In genomic region chr22:20523118-20523983, GRCh38 we compare ENCODE assay signal across 9 cellular contexts. TPM values are rescaled to one million over a fixed set of nuclear protein-coding genes. Genes with fewer than 3 reads are reported as not detected.
DNase-seq lines count a peak whose midpoint lies in the region; ATAC-seq, FAIRE-seq and TF ChIP-seq lines count a peak whose summit lies in the region.
"Had no signal": no experiment of that assay in that cellular context is flagged by ENCODE, and none has a peak within 500 bp of the region (broad histone marks: within the 10 kb centered on the region; RNA-seq: fewer than 3 reads in every experiment).

No MANE protein-coding gene starts in this region.

- peak overlapping the region; percentile 46 for H3K9ac ChIP-seq in GM12878 (ENCODE audit: control insufficient read depth, insufficient read depth, low read length)

- H3K4me3 ChIP-seq in CD8-positive, alpha-beta T cell (ENCODE audit: low read depth, low read length) = no peak overlapping the region
- H3K4me3 ChIP-seq in GM12878 = no peak overlapping the region; the same call in 1 of the 2 replicates

- SMC1A ChIA-PET in GM12878 (lab: Charles Lee; ENCODE audit: uncharacterized antibody, unreplicated experiment) = interaction anchor here (0.7 to 1.9 kb wide), 5 partner anchors 9 to 15 kb away, joined by 3 to 14 read pairs (median 3); no protein-coding TSS in a partner anchor

- DNase-seq in CD8-positive, alpha-beta T cell = peak in 3 of 7 experiments; percentile 33 to 42 (median 34)
- DNase-seq in NCI-H524 (lab: John Stamatoyannopoulos, UW) (peak; percentile 29 to 73), GM12878 (ENCODE audit: low read depth, low spot score) (no peak), myocyte (ENCODE audit: low read depth) (peak; percentile 87), NCI-H2081 treated with DMSO at 0.1 percent for 48 hours (lab: John Stamatoyannopoulos, UW) (no peak), ureter (ENCODE audit: low spot score) (no peak), NCI-H2107 (lab: John Stamatoyannopoulos, UW) (no peak)
- DNase-seq: NCI-H446 had no signal

- intact Hi-C loops in CD8-positive, alpha-beta T cell (cut with DNase I, micrococcal nuclease) = no loop called here
- intact Hi-C loops in GM12878 (cut with micrococcal nuclease; ENCODE audit: unreplicated experiment) = no loop called here

- no peaks in the 10 kb centered on the region for H3K27me3 ChIP-seq in CD8-positive, alpha-beta T cell (ENCODE audit: insufficient read depth, low read length)
- no peaks in the 10 kb centered on the region for H3K27me3 ChIP-seq in GM12878 (replicated peaks in 1 of 2; ENCODE audit: control insufficient read depth in 2 of 2, insufficient read depth in 2 of 2, low read length in 1 of 2)

- H3K4me2 ChIP-seq in GM12878 (ENCODE audit: control insufficient read depth, insufficient read depth) = peak overlapping the region; percentile 40

- WGBS in GM12878 (ENCODE audit: insufficient coverage, insufficient replicate concordance, low lambda C conversion rate, missing lambda C conversion rate) = 19% methylated on average over 7 of the region's 7 CpGs

- no peaks in the 10 kb centered on the region for H3K9me3 ChIP-seq in CD8-positive, alpha-beta T cell (ENCODE audit: low read length)
- no peaks in the 10 kb centered on the region for H3K9me3 ChIP-seq in GM12878 (replicated peaks; ENCODE audit: control insufficient read depth, insufficient read depth, low read length)

- peaks cover 62% of the 10 kb centered on the region for H3K36me3 Mint-ChIP-seq in CD8-positive, alpha-beta T cell

- FAIRE-seq in GM12878 (lab: Jason Lieb, UNC) = no peak

- H3K4me1 Mint-ChIP-seq in CD8-positive, alpha-beta T cell (ENCODE audit: low read depth) = peaks cover 75% of the 10 kb centered on the region

- peaks cover 66% of the 10 kb centered on the region for H3K79me2 ChIP-seq in GM12878 (ENCODE audit: control insufficient read depth, insufficient read depth, low read length)

- H2AFZ ChIP-seq in GM12878 (ENCODE audit: control insufficient read depth, low read depth, low read length) = no peak overlapping the region

- TF ChIP-seq POLR2A in GM12878 (IDR thresholded peaks at IDR 0.05; ENCODE audit: low read depth, low read length) = no peak

- CTCF ChIA-PET in CD8-positive, alpha-beta T cell (lab: Charles Lee) = interaction anchor here (1.0 to 1.9 kb wide), 6 partner anchors 10 to 83 kb away, joined by 3 to 6 read pairs (median 4); no protein-coding TSS in a partner anchor
- CTCF ChIA-PET in GM12878 (lab: Yijun Ruan, JAX) = interaction anchor here (0.7 to 2.4 kb wide), 4 partner anchors 9 to 83 kb away, joined by 3 to 8 read pairs (median 4); no protein-coding TSS in a partner anchor

- no peak for TF ChIP-seq EP300 in GM12878 (IDR thresholded peaks at IDR 0.05; ENCODE audit: borderline replicate concordance in 1 of 2, control insufficient read depth in 1 of 2, low read depth in 2 of 2, low read length in 2 of 2)

- H3K27ac Mint-ChIP-seq in CD8-positive, alpha-beta T cell = peak overlapping the region; percentile 83

- POLR2A ChIA-PET in CD8-positive, alpha-beta T cell (lab: Charles Lee) = interaction anchor here (0.6 to 2.1 kb wide), 6 partner anchors 11 to 76 kb away, joined by 3 to 9 read pairs (median 4); no protein-coding TSS in a partner anchor
- POLR2A ChIA-PET in GM12878 (lab: Charles Lee) = interaction anchor here (1.0 kb wide), 1 partner anchor 14 kb away, joined by 3 read pairs; no protein-coding TSS in a partner anchor

- RAD21 ChIA-PET in GM12878 (lab: Charles Lee; ENCODE audit: unreplicated experiment) = interaction anchor here (1.4 to 1.8 kb wide), 2 partner anchors 9 to 10 kb away, joined by 3 to 4 read pairs; no protein-coding TSS in a partner anchor

- peaks cover 5% of the 10 kb centered on the region for H4K20me1 ChIP-seq in GM12878 (ENCODE audit: control insufficient read depth, insufficient read depth)

- no peaks in the 10 kb centered on the region for H3K9me3 Mint-ChIP-seq in CD8-positive, alpha-beta T cell

- H3K4me1 ChIP-seq in CD8-positive, alpha-beta T cell (ENCODE audit: insufficient read depth, low read length) = peaks cover 47% of the 10 kb centered on the region
- H3K4me1 ChIP-seq in GM12878 (ENCODE audit: control insufficient read depth, insufficient read depth, low read length) = peaks cover 24% of the 10 kb centered on the region

- no peak for TF ChIP-seq CTCF in CD8-positive, alpha-beta T cell (IDR thresholded peaks at IDR 0.05)
- TF ChIP-seq CTCF in GM12878 (IDR thresholded peaks at IDR 0.05 in 2 of 3, conservative IDR thresholded peaks at IDR 0.05 in 1 of 3; ENCODE audit: control insufficient read depth in 2 of 3, extremely low read depth in 1 of 3, insufficient read depth in 1 of 3, low read depth in 3 of 3, low read length in 3 of 3) = no peak

- peaks cover 16% of the 10 kb centered on the region for H3K36me3 ChIP-seq in CD8-positive, alpha-beta T cell (ENCODE audit: insufficient read depth, low read length)
- H3K36me3 ChIP-seq in GM12878 (ENCODE audit: control insufficient read depth in 2 of 2, insufficient read depth in 2 of 2, low read length in 1 of 2) = peaks cover 15 to 18% of the 10 kb centered on the region in 2 experiments; a peak in 3 of 4 replicates

- peak overlapping the region; percentile 52 for H3K4me3 Mint-ChIP-seq in CD8-positive, alpha-beta T cell

- no peak for TF ChIP-seq RAD21 in GM12878 (IDR thresholded peaks at IDR 0.05; ENCODE audit: insufficient read depth, low read depth, low read length)

- ATAC-seq in CD8-positive, alpha-beta T cell = peak; percentile 33
- peak; percentile 58 for ATAC-seq in GM12878
- ATAC-seq in HG03045 (IDR thresholded peaks at IDR 0.05; ENCODE audit: unreplicated experiment) = no peak

- BruUV-seq in GM12878 (replicated peaks; lab: Mats Ljungman, UMichigan) = no TSS peak

- no peaks in the 10 kb centered on the region for H3K27me3 Mint-ChIP-seq in CD8-positive, alpha-beta T cell (ENCODE audit: low read depth)

- peak overlapping the region; percentile 23 for H3K27ac ChIP-seq in CD8-positive, alpha-beta T cell (ENCODE audit: low read depth, low read length)
- peak overlapping the region; percentile 77 for H3K27ac ChIP-seq in GM12878 (ENCODE audit: control insufficient read depth, insufficient read depth)

- in situ Hi-C loops in GM12878 (cut with MboI) = no loop called here

TF ChIP-seq in GM12878, 131 proteins besides CTCF, POLR2A, EP300 and RAD21:
- TF ChIP-seq ATF2 (IDR thresholded peaks at IDR 0.05; ENCODE audit: low read length) (peak; percentile 33; the same call in 1 of the 2 replicates), SREBF1 (IDR thresholded peaks at IDR 0.05; ENCODE audit: low read length) (no peak), RUNX3 (IDR thresholded peaks at IDR 0.05; ENCODE audit: low read length) (peak; percentile 33; the same call in 1 of the 2 replicates), JUNB (IDR thresholded peaks at IDR 0.05) (peak; percentile 22; the same call in 1 of the 2 replicates)
TF ChIP-seq in GM12878: peak in this region for 3.

RNA-seq across cellular contexts. Expression of gene MED15, which starts 15.9 kb away (rescaled TPM):
- 100 to 1,000 TPM; 316 TPM for total RNA-seq in CD8-positive, alpha-beta T cell
- 196 and 212 TPM in 2 replicates for total RNA-seq in GM12878 (2013; cell fraction: nucleolus; rRNA removed)
- total RNA-seq in GM12878 (2014; rRNA removed) (27.6 and 34.7 TPM in 2 replicates), GM12878 (2014; rRNA removed; fragmentation: Illumina TruSeq; extraction: Trizol) (16.4 and 16.9 TPM in 2 replicates), GM12878 (2021) (75.2 and 75.8 TPM in 2 replicates), myocyte (29.7 and 41.7 TPM in 2 replicates), ureter (119 TPM)
- polyA plus RNA-seq in GM12878 (2011; ENCODE audit: low read depth) = 18.8 TPM
- polyA plus RNA-seq in GM12878 (2011; rRNA removed) (12.1 and 23.8 TPM in 2 replicates), GM12878 (2014; fragmentation: Illumina TruSeq; extraction: Trizol) (5.3 and 17.5 TPM in 2 replicates), GM12878 (2014; fragmentation: Nextera tagmentation; extraction: Ambion mirVana) (1 to 10 TPM; 1.4 to 2.8 TPM), GM12878 (2014; rRNA removed) (44.5 and 54.6 TPM in 2 replicates), GM12878 (2016; fragmentation: Nextera tagmentation; extraction: Ambion mirVana) (10 to 100 TPM; 29.9 to 37.0 TPM)
- 26.3 and 35.1 TPM in 2 replicates for polyA plus RNA-seq in GM12878 (2011; cell fraction: cytosol; rRNA removed)
- 206 and 271 TPM in 2 replicates for polyA plus RNA-seq in GM12878 (2011; cell fraction: nucleus; rRNA removed)
- 54.9 and 56.3 TPM in 2 replicates for polyA plus RNA-seq in GM12878 (2012)
- 41.5 and 85.4 TPM in 2 replicates for polyA minus RNA-seq in GM12878 (2011; rRNA and poly(A)+ RNA removed)
- polyA minus RNA-seq in GM12878 (2011; cell fraction: cytosol; rRNA and poly(A)+ RNA removed) = 38.4 and 62.0 TPM in 2 replicates
- 106 and 179 TPM in 2 replicates for polyA minus RNA-seq in GM12878 (2011; cell fraction: nucleus; rRNA and poly(A)+ RNA removed)
- 94.4 TPM for polyA plus RNA-seq in myocyte (2012)

RNA-seq across cellular contexts. Expression of gene KLHL22, which starts 27.8 kb away (rescaled TPM):
- 10 to 100 TPM; 24.6 to 27.3 TPM for total RNA-seq in CD8-positive, alpha-beta T cell
- 70.8 and 75.2 TPM in 2 replicates for total RNA-seq in GM12878 (2013; cell fraction: nucleolus; rRNA removed)
- total RNA-seq in GM12878 (2014; rRNA removed) (20.5 and 22.1 TPM in 2 replicates), GM12878 (2014; rRNA removed; fragmentation: Illumina TruSeq; extraction: Trizol) (11.6 and 12.3 TPM in 2 replicates), GM12878 (2021) (18.1 and 21.1 TPM in 2 replicates), myocyte (31.5 and 46.3 TPM in 2 replicates), ureter (26.2 TPM)
- 5.7 TPM for polyA plus RNA-seq in GM12878 (2011; ENCODE audit: low read depth)
- polyA plus RNA-seq in GM12878 (2011; rRNA removed) (9.4 and 14.3 TPM in 2 replicates), GM12878 (2014; fragmentation: Illumina TruSeq; extraction: Trizol) (13.5 and 14.0 TPM in 2 replicates), GM12878 (2014; fragmentation: Nextera tagmentation; extraction: Ambion mirVana) (under 1 TPM; 0.06 to 0.71 TPM), GM12878 (2014; rRNA removed) (19.9 and 21.9 TPM in 2 replicates), GM12878 (2016; fragmentation: Nextera tagmentation; extraction: Ambion mirVana) (10 to 100 TPM; 12.0 to 16.1 TPM)
- polyA plus RNA-seq in GM12878 (2011; cell fraction: cytosol; rRNA removed) = 13.5 and 18.9 TPM in 2 replicates
- polyA plus RNA-seq in GM12878 (2011; cell fraction: nucleus; rRNA removed) = 32.9 and 38.9 TPM in 2 replicates
- polyA plus RNA-seq in GM12878 (2012) = 8.9 and 11.3 TPM in 2 replicates
- 25.9 and 26.5 TPM in 2 replicates for polyA minus RNA-seq in GM12878 (2011; rRNA and poly(A)+ RNA removed)
- polyA minus RNA-seq in GM12878 (2011; cell fraction: cytosol; rRNA and poly(A)+ RNA removed) = 5.4 and 6.7 TPM in 2 replicates
- polyA minus RNA-seq in GM12878 (2011; cell fraction: nucleus; rRNA and poly(A)+ RNA removed) = 14.5 and 29.1 TPM in 2 replicates
- 24.3 TPM for polyA plus RNA-seq in myocyte (2012)

Comparison
In these comparisons a context has a peak if more than half of its experiments do, and no peak if none do; other contexts are left out.
1. DNase-seq: peak in NCI-H524 (2 of 2) and myocyte (single experiment); none in GM12878 (single experiment), NCI-H2081 treated with DMSO at 0.1 percent for 48 hours (single experiment), ureter (single experiment) and NCI-H2107 (single experiment).